In genomic region chr9:117682955-117683710, GRCh38 we compare ENCODE assay signal across 1 cellular context.
TF ChIP-seq lines count a peak whose summit lies in the region.

No MANE protein-coding gene starts in this region.

TF ChIP-seq in GM12878, 131 proteins besides CTCF, POLR2A, EP300 and RAD21 (continued from another document):
- TF ChIP-seq SRF (IDR thresholded peaks at IDR 0.05; ENCODE audit: low read depth in 2 of 2, low read length in 2 of 2), result no peak
- TF ChIP-seq CREM (IDR thresholded peaks at IDR 0.05; ENCODE audit: low read depth), result peak; percentile 46
- peak; percentile 45 for TF ChIP-seq BCL3 (IDR thresholded peaks at IDR 0.05; ENCODE audit: borderline replicate concordance, insufficient read depth, low read depth, low read length, poor library complexity, severe bottlenecking)
- 0 out of 2 replicates have a peak, but pooled peaks have one; percentile 21 for TF ChIP-seq ATF7 (IDR thresholded peaks at IDR 0.05; ENCODE audit: low read depth)
- peak; percentile 83 to 91 for TF ChIP-seq IKZF2 (IDR thresholded peaks at IDR 0.05)
- peak; percentile 98 for TF ChIP-seq JUNB (IDR thresholded peaks at IDR 0.05)
- TF ChIP-seq TCF7 (IDR thresholded peaks at IDR 0.05; ENCODE audit: borderline replicate concordance), result peak; percentile 20; the same call in 1 of the 2 replicates
- TF ChIP-seq ZBTB4 (CRISPR knock-in tag; IDR thresholded peaks at IDR 0.05), result no peak
- no peak for TF ChIP-seq CBX5 (IDR thresholded peaks at IDR 0.05; ENCODE audit: low read depth)
- peak; percentile 80 for TF ChIP-seq NFIC (IDR thresholded peaks at IDR 0.05; ENCODE audit: low read depth, low read length)
- TF ChIP-seq ATF2 (IDR thresholded peaks at IDR 0.05; ENCODE audit: low read length), result peak; percentile 61; the same call in 1 of the 2 replicates
- TF ChIP-seq EED (IDR thresholded peaks at IDR 0.05; ENCODE audit: low read depth), result peak; percentile 34; the same call in 1 of the 2 replicates
- peak; percentile 59 for TF ChIP-seq IKZF1 (conservative IDR thresholded peaks at IDR 0.05)
- no peak for TF ChIP-seq BACH1 (IDR thresholded peaks at IDR 0.05; ENCODE audit: borderline replicate concordance)
- peak in 1 of 2 experiments; percentile 58; a peak in 1 of 4 replicates for TF ChIP-seq ETV6 (conservative IDR thresholded peaks at IDR 0.05 in 1 of 2, IDR thresholded peaks at IDR 0.05 in 1 of 2; ENCODE audit: borderline replicate concordance in 1 of 2, low read depth in 1 of 2)
- TF ChIP-seq RUNX3 (IDR thresholded peaks at IDR 0.05; ENCODE audit: low read length), result peak; percentile 52; the same call in 1 of the 2 replicates
- TF ChIP-seq ZNF24 (IDR thresholded peaks at IDR 0.05), result peak; percentile 54; the same call in 1 of the 2 replicates
- TF ChIP-seq E4F1 (IDR thresholded peaks at IDR 0.05; ENCODE audit: borderline replicate concordance, partially characterized antibody), result no peak
- TF ChIP-seq RELB (IDR thresholded peaks at IDR 0.05; ENCODE audit: low read depth), result peak; percentile 61
- TF ChIP-seq DPF2 (IDR thresholded peaks at IDR 0.05), result peak; percentile 65
